In genomic region chr12:79422060-79422812, GRCh38 we compare ENCODE assay signal across 16 cellular contexts.
DNase-seq lines count a peak whose midpoint lies in the region; FAIRE-seq and TF ChIP-seq lines count a peak whose summit lies in the region.
"Had no signal": no experiment of that assay in that cellular context is flagged by ENCODE, and none has a peak within 500 bp of the region (broad histone marks: within the 10 kb centered on the region; RNA-seq: fewer than 3 reads in every experiment).

No MANE protein-coding gene starts in this region.

- DNase-seq in LHCN-M2 (ENCODE audit: low read depth) (peak; percentile 59), dermis blood vessel endothelial cell (peak; percentile 32), mesothelial cell of epicardium (ENCODE audit: low spot score in 2 of 2, unreplicated experiment in 2 of 2) (no peak), CD1c-positive myeloid dendritic cell (ENCODE audit: extremely low spot score) (no peak), GM12891 (ENCODE audit: insufficient read length, low spot score) (no peak), NCI-H748 treated with DMSO at 0.1 percent for 48 hours (lab: John Stamatoyannopoulos, UW) (no peak), coronary artery (ENCODE audit: low spot score) (no peak)
- DNase-seq: activated CD4-positive, alpha-beta T cell treated with anti-CD3 and anti-CD28 coated beads, Interleukin-2, amount 10 ng/mL, durations not matched to agents 7 days and 5 days; activated T-cell treated with anti-CD3 and anti-CD28 coated beads, Interleukin-2, amount 50 U/mL, for 1 hour; CD8-positive, alpha-beta memory T cell; MG63; NCI-H82; psoas muscle had no signal

- no peaks in the 10 kb centered on the region for H3K9me3 Mint-ChIP-seq in mesothelial cell of epicardium
- H3K9me3 Mint-ChIP-seq: activated CD4-positive, alpha-beta T cell treated with anti-CD3 and anti-CD28 coated beads, Interleukin-2, amount 10 ng/mL, durations not matched to agents 7 days and 5 days had no signal

- no peak overlapping the region for H3K4me3 Mint-ChIP-seq in mesothelial cell of epicardium
- H3K4me3 Mint-ChIP-seq: activated CD4-positive, alpha-beta T cell treated with anti-CD3 and anti-CD28 coated beads, Interleukin-2, amount 10 ng/mL, durations not matched to agents 7 days and 5 days; CD8-positive, alpha-beta memory T cell had no signal

- no peak overlapping the region for H3K27ac ChIP-seq in coronary artery
- H3K27ac ChIP-seq: psoas muscle had no signal

- H3K27me3 Mint-ChIP-seq in mesothelial cell of epicardium (ENCODE audit: low read depth): no peaks in the 10 kb centered on the region
- H3K27me3 Mint-ChIP-seq: activated CD4-positive, alpha-beta T cell treated with anti-CD3 and anti-CD28 coated beads, Interleukin-2, amount 10 ng/mL, durations not matched to agents 7 days and 5 days had no signal

- peaks cover 80% of the 10 kb centered on the region for H3K4me1 Mint-ChIP-seq in mesothelial cell of epicardium
- H3K4me1 Mint-ChIP-seq: activated CD4-positive, alpha-beta T cell treated with anti-CD3 and anti-CD28 coated beads, Interleukin-2, amount 10 ng/mL, durations not matched to agents 7 days and 5 days; CD8-positive, alpha-beta memory T cell had no signal

- H3K36me3 Mint-ChIP-seq in mesothelial cell of epicardium: no peaks in the 10 kb centered on the region
- H3K36me3 Mint-ChIP-seq: CD8-positive, alpha-beta memory T cell had no signal

- H3K27ac Mint-ChIP-seq in mesothelial cell of epicardium: peak overlapping the region; percentile 87
- H3K27ac Mint-ChIP-seq: activated CD4-positive, alpha-beta T cell treated with anti-CD3 and anti-CD28 coated beads, Interleukin-2, amount 10 ng/mL, durations not matched to agents 7 days and 5 days; CD8-positive, alpha-beta memory T cell had no signal

- no peak for FAIRE-seq in GM12891 (lab: Jason Lieb, UNC)
- FAIRE-seq: islet of Langerhans, urothelium cell line had no signal

- TF ChIP-seq POLR2A in GM12891 (IDR thresholded peaks at IDR 0.05; ENCODE audit: low read depth, low read length): no peak

- no peak overlapping the region for H3K4me3 ChIP-seq in coronary artery
- H3K4me3 ChIP-seq: gastroesophageal sphincter, MG63, psoas muscle had no signal

- TF ChIP-seq CTCF in mesothelial cell of epicardium (IDR thresholded peaks at IDR 0.05; ENCODE audit: unreplicated experiment) (no peak), coronary artery (IDR thresholded peaks at IDR 0.05) (no peak)

TF ChIP-seq in GM12891, 5 proteins besides CTCF, POLR2A, EP300 and RAD21:
- TF ChIP-seq SPI1 (IDR thresholded peaks at IDR 0.05; ENCODE audit: low read depth, low read length) (no peak), PAX5 (IDR thresholded peaks at IDR 0.05; ENCODE audit: insufficient read depth, low read length, severe bottlenecking) (no peak), POU2F2 (IDR thresholded peaks at IDR 0.05; ENCODE audit: low read depth, low read length) (no peak), TAF1 (IDR thresholded peaks at IDR 0.05; ENCODE audit: low read depth, low read length) (no peak), POLR2AphosphoS5 (IDR thresholded peaks at IDR 0.05; ENCODE audit: low read depth, low read length) (no peak)

Comparison
In these comparisons a context has a peak if more than half of its experiments do, and no peak if none do; other contexts are left out.
1. DNase-seq: peak in LHCN-M2 (single experiment) and dermis blood vessel endothelial cell (single experiment); none in mesothelial cell of epicardium (0 of 2), CD1c-positive myeloid dendritic cell (single experiment), GM12891 (single experiment), NCI-H748 treated with DMSO at 0.1 percent for 48 hours (single experiment) and coronary artery (single experiment).